14 cellular contexts compared by ENCODE assay signal in genomic region chr20:41551011-41551705, GRCh38.
DNase-seq lines count a peak whose midpoint lies in the region; ATAC-seq and TF ChIP-seq lines count a peak whose summit lies in the region.
"Had no signal": no experiment of that assay in that cellular context is flagged by ENCODE, and none has a peak within 500 bp of the region (broad histone marks: within the 10 kb centered on the region; RNA-seq: fewer than 3 reads in every experiment).

No MANE protein-coding gene starts in this region.

- H3K4ac ChIP-seq in H9 (ENCODE audit: low read depth, low read length), result no peak overlapping the region

- ATAC-seq in stimulated activated memory B cell treated with anti-CD40 and anti-IgM and Interleukin-4, amounts not matched to agents 10 μg/mL and 1 μg/mL and 100 μg/mL, for 72 hours, result no peak
- no peak for ATAC-seq in HG02588 (IDR thresholded peaks at IDR 0.05; ENCODE audit: unreplicated experiment)
- ATAC-seq: K562 had no signal

- no peak for TF ChIP-seq CTCF in GM10248 (IDR thresholded peaks at IDR 0.05; ENCODE audit: control extremely low read depth, extremely low read depth, low read depth, missing control alignments)
- TF ChIP-seq CTCF in GM13977 (IDR thresholded peaks at IDR 0.05; ENCODE audit: extremely low read depth, insufficient read depth, missing control alignments), result no peak
- TF ChIP-seq CTCF in H9 (conservative IDR thresholded peaks at IDR 0.05), result no peak

- no peak overlapping the region for H3K23ac ChIP-seq in H9 (ENCODE audit: insufficient read length, low read depth, low read length)

- H3K9me3 Mint-ChIP-seq in stimulated activated memory B cell treated with anti-CD40 and anti-IgM and Interleukin-4, amounts not matched to agents 10 μg/mL and 1 μg/mL and 100 μg/mL, for 72 hours, result no peaks in the 10 kb centered on the region
- H3K9me3 Mint-ChIP-seq in H9, result peaks cover 17 to 20% of the 10 kb centered on the region in 2 experiments; a peak in 4 of 5 replicates

- in situ Hi-C loops in GM13977 (cut with MboI; ENCODE audit: low pct_unique_long_range_greater_than_20kb, low sequenced_read_pairs, unreplicated experiment), result no loop called here

- no peaks in the 10 kb centered on the region for H3K27me3 Mint-ChIP-seq in stimulated activated memory B cell treated with anti-CD40 and anti-IgM and Interleukin-4, amounts not matched to agents 10 μg/mL and 1 μg/mL and 100 μg/mL, for 72 hours
- H3K27me3 Mint-ChIP-seq in H9 (ENCODE audit: low read depth), result no peaks in the 10 kb centered on the region
- H3K27me3 Mint-ChIP-seq: CD4-positive, CD25-positive, alpha-beta regulatory T cell had no signal

- H3K56ac ChIP-seq in H9 (ENCODE audit: insufficient read length, low read depth, low read length), result no peak overlapping the region

- H3K4me3 Mint-ChIP-seq in stimulated activated memory B cell treated with anti-CD40 and anti-IgM and Interleukin-4, amounts not matched to agents 10 μg/mL and 1 μg/mL and 100 μg/mL, for 72 hours, result no peak overlapping the region
- no peak overlapping the region for H3K4me3 Mint-ChIP-seq in H9
- H3K4me3 Mint-ChIP-seq: CD4-positive, CD25-positive, alpha-beta regulatory T cell had no signal

- H3K9ac ChIP-seq in H9 (ENCODE audit: extremely low read depth, insufficient read length, low read length), result no peak overlapping the region
- H3K9ac ChIP-seq: BLaER1 treated with 17β-estradiol and CSF1 and Interleukin-3, amounts not matched to agents 10 nM and 100 nM; GM23248 had no signal

- H3K18ac ChIP-seq in H9 (ENCODE audit: insufficient read length, low read depth, low read length), result no peak overlapping the region

- no peak overlapping the region for H3K27ac ChIP-seq in H9 (ENCODE audit: insufficient read length, low read depth, low read length)
- H3K27ac ChIP-seq: BLaER1 treated with 17β-estradiol and CSF1 and Interleukin-3, amounts not matched to agents 10 nM and 100 nM; GM23248 had no signal

- DNase-seq in GM10248 (ENCODE audit: extremely low spot score), result peak; percentile 22
- peak; percentile 42 for DNase-seq in GM13977 (ENCODE audit: low spot score)
- DNase-seq in NCI-H82 (lab: John Stamatoyannopoulos, UW), result peak; percentile 70
- no peak for DNase-seq in stimulated activated CD4-positive, alpha-beta T cell treated with anti-CD3 and anti-CD28 coated beads, Interleukin-12 subunit alpha, Interleukin-12 subunit beta, amount 100 ng/mL, for 4 hours
- no peak for DNase-seq in H9
- DNase-seq: ACHN; CD4-positive, CD25-positive, alpha-beta regulatory T cell; GF-D8; GM23248; Karpas-422 had no signal

- no peaks in the 10 kb centered on the region for H3K23me2 ChIP-seq in H9 (ENCODE audit: insufficient read length, low read depth, low read length, poor library complexity, severe bottlenecking)

- POLR2A ChIA-PET in GM10248 (lab: Yijun Ruan, JAX), result no interaction called here

- H4K8ac ChIP-seq in H9 (replicated peaks; ENCODE audit: insufficient read length, low read depth, low read length), result no peak overlapping the region

- H2AK5ac ChIP-seq in H9 (ENCODE audit: insufficient read length, low read length), result no peak overlapping the region

- H3K79me1 ChIP-seq in H9 (ENCODE audit: insufficient read depth, low read depth, low read length, poor library complexity, severe bottlenecking), result peaks cover 12% of the 10 kb centered on the region

- no peak overlapping the region for H2BK120ac ChIP-seq in H9 (ENCODE audit: low read depth, low read length, poor library complexity, severe bottlenecking)

- peaks cover 11% of the 10 kb centered on the region; the same call in 1 of the 2 replicates for H3K79me2 ChIP-seq in H9 (ENCODE audit: insufficient read depth, low read length)

- H4K20me1 ChIP-seq in H9 (ENCODE audit: control insufficient read depth, insufficient read depth, insufficient read length), result no peaks in the 10 kb centered on the region

- H3K36me3 Mint-ChIP-seq in stimulated activated memory B cell treated with anti-CD40 and anti-IgM and Interleukin-4, amounts not matched to agents 10 μg/mL and 1 μg/mL and 100 μg/mL, for 72 hours, result peaks cover 37% of the 10 kb centered on the region
- peaks cover 30 to 36% (median 31%) of the 10 kb centered on the region in 3 experiments for H3K36me3 Mint-ChIP-seq in H9 (ENCODE audit: insufficient read depth in 1 of 3, low read depth in 3 of 3)

- H2BK20ac ChIP-seq in H9 (ENCODE audit: low read depth, low read length, poor library complexity, severe bottlenecking), result no peak overlapping the region

- peak overlapping the region; percentile 44 for H3K27ac Mint-ChIP-seq in stimulated activated memory B cell treated with anti-CD40 and anti-IgM and Interleukin-4, amounts not matched to agents 10 μg/mL and 1 μg/mL and 100 μg/mL, for 72 hours
- H3K27ac Mint-ChIP-seq in H9, result no peak overlapping the region
- H3K27ac Mint-ChIP-seq: CD4-positive, CD25-positive, alpha-beta regulatory T cell had no signal

- H4K91ac ChIP-seq in H9 (ENCODE audit: insufficient read length, low read depth, low read length), result no peak overlapping the region

- H3K4me2 ChIP-seq in H9 (ENCODE audit: insufficient read depth, insufficient read length, low read length), result no peak overlapping the region

- no peak overlapping the region for H2BK5ac ChIP-seq in H9 (ENCODE audit: insufficient read length, low read length)

- no peaks in the 10 kb centered on the region for H3K9me3 ChIP-seq in H9 (ENCODE audit: control insufficient read depth, low read depth, low read length)

- no peaks in the 10 kb centered on the region for H3K27me3 ChIP-seq in H9 (ENCODE audit: insufficient read depth, low read length)
- H3K27me3 ChIP-seq: BLaER1 treated with 17β-estradiol and CSF1 and Interleukin-3, amounts not matched to agents 10 nM and 100 nM had no signal

- H2AFZ ChIP-seq in H9 (ENCODE audit: low read length), result no peak overlapping the region
- H2AFZ ChIP-seq: GM23248 had no signal

- H3K14ac ChIP-seq in H9 (ENCODE audit: insufficient read depth, low read length), result no peak overlapping the region

- H3K4me1 Mint-ChIP-seq in stimulated activated memory B cell treated with anti-CD40 and anti-IgM and Interleukin-4, amounts not matched to agents 10 μg/mL and 1 μg/mL and 100 μg/mL, for 72 hours, result peaks cover 39% of the 10 kb centered on the region
- peaks cover 17 to 27% of the 10 kb centered on the region in 2 experiments for H3K4me1 Mint-ChIP-seq in H9

- CTCF ChIA-PET in GM10248 (lab: Yijun Ruan, JAX), result interaction anchor here (1.6 to 3.0 kb wide), 2 partner anchors 19 to 21 kb away, joined by 3 to 8 read pairs; no protein-coding TSS in a partner anchor

- no peak overlapping the region for H2BK15ac ChIP-seq in H9 (ENCODE audit: low read depth, low read length)

- no peak overlapping the region for H4K5ac ChIP-seq in H9 (ENCODE audit: insufficient read length, low read depth, low read length)

- no peak overlapping the region for H3T11ph ChIP-seq in H9 (ENCODE audit: low read length)

- no CpG with 5 or more reads among the region's 3 CpGs for WGBS in H9 (ENCODE audit: extremely low coverage, insufficient read length, low lambda C conversion rate)

- no peak overlapping the region for H2BK12ac ChIP-seq in H9 (ENCODE audit: insufficient read length, low read depth, low read length)

- H3K4me1 ChIP-seq in H9 (ENCODE audit: insufficient read depth, low read length), result peaks cover 8% of the 10 kb centered on the region; the same call in 1 of the 2 replicates

Comparison
In these comparisons a context has a peak if more than half of its experiments do, and no peak if none do; other contexts are left out.
1. DNase-seq: peak in GM10248 (single experiment), GM13977 (single experiment) and NCI-H82 (single experiment); none in stimulated activated CD4-positive, alpha-beta T cell treated with anti-CD3 and anti-CD28 coated beads, Interleukin-12 subunit alpha, Interleukin-12 subunit beta, amount 100 ng/mL, for 4 hours (single experiment) and H9 (single experiment).